In genomic region chr13:71864981-71865857, GRCh38 we compare ENCODE assay signal across 7 cellular contexts. TPM values are rescaled to one million over a fixed set of nuclear protein-coding genes. Genes with fewer than 3 reads are reported as not detected.
DNase-seq lines count a peak whose midpoint lies in the region; ATAC-seq and TF ChIP-seq lines count a peak whose summit lies in the region.

No MANE protein-coding gene starts in this region.

- H4K20me1 ChIP-seq in GM23338 (replicated peaks; ENCODE audit: insufficient read depth) = no peaks in the 10 kb centered on the region

- H3K27ac Mint-ChIP-seq in GM23338 (no peak overlapping the region), T-helper 17 cell (no peak overlapping the region)
- H3K27ac Mint-ChIP-seq in dendritic cell treated with granulocyte-macrophage colony-stimulating factor and Interleukin-4, amounts not matched to agents 40 ng/mL and 50 ng/mL, for 4 days = peak overlapping the region; percentile 58

- H3K4me3 ChIP-seq in GM23338 = peak overlapping the region; percentile 72
- H3K4me3 ChIP-seq in lower lobe of right lung = peak overlapping the region; percentile 78
- H3K4me3 ChIP-seq in transverse colon = peak overlapping the region; percentile 60 to 77 (median 68)

- no peaks in the 10 kb centered on the region for H3K9me3 ChIP-seq in lower lobe of right lung
- H3K9me3 ChIP-seq in transverse colon = no peaks in the 10 kb centered on the region
- peaks cover 3% of the 10 kb centered on the region for H3K9me3 ChIP-seq in T-helper 17 cell (ENCODE audit: control insufficient read depth, low read length, poor library complexity, severe bottlenecking)

- peak overlapping the region; percentile 78 for H2AFZ ChIP-seq in GM23338

- no peaks in the 10 kb centered on the region for H3K36me3 Mint-ChIP-seq in GM23338 (ENCODE audit: low read depth)
- H3K36me3 Mint-ChIP-seq in dendritic cell treated with granulocyte-macrophage colony-stimulating factor and Interleukin-4, amounts not matched to agents 40 ng/mL and 50 ng/mL, for 4 days (ENCODE audit: low read depth) = peaks cover 33% of the 10 kb centered on the region
- H3K36me3 Mint-ChIP-seq in T-helper 17 cell (ENCODE audit: low read depth) = peaks cover 5% of the 10 kb centered on the region

- WGBS in transverse colon (ENCODE audit: low coverage in 1 of 2), 2 donors = 10 to 12% methylated on average over 5 to 56 of the region's 86 CpGs

- in situ Hi-C loops in transverse colon (cut with MboI; ENCODE audit: low pct_ligation_motif_present in 1 of 4, low pct_unique_long_range_greater_than_20kb in 1 of 4, low sequenced_read_pairs in 3 of 4) = no loop called here

- no peaks in the 10 kb centered on the region for H3K79me2 ChIP-seq in GM23338 (replicated peaks; ENCODE audit: insufficient read depth)

- H3K27ac ChIP-seq in GM23338 (ENCODE audit: low read depth) (no peak overlapping the region), lower lobe of right lung (peak overlapping the region; percentile 85), transverse colon (peak overlapping the region; percentile 81 to 86 (median 84))

- H3K4me3 Mint-ChIP-seq in GM23338 (peak overlapping the region; percentile 96), T-helper 17 cell (no peak overlapping the region)
- peak overlapping the region; percentile 95 for H3K4me3 Mint-ChIP-seq in dendritic cell treated with granulocyte-macrophage colony-stimulating factor and Interleukin-4, amounts not matched to agents 40 ng/mL and 50 ng/mL, for 4 days

- no peaks in the 10 kb centered on the region for H3K9me2 ChIP-seq in GM23338 (ENCODE audit: insufficient read depth)

- TF ChIP-seq EP300 in transverse colon (IDR thresholded peaks at IDR 0.05; ENCODE audit: low read depth) = no peak

- no peaks in the 10 kb centered on the region for H3K36me3 ChIP-seq in GM23338 (ENCODE audit: insufficient read depth)
- H3K36me3 ChIP-seq in lower lobe of right lung = no peaks in the 10 kb centered on the region
- H3K36me3 ChIP-seq in transverse colon = no peaks in the 10 kb centered on the region

- H3K4me1 ChIP-seq in GM23338 (ENCODE audit: insufficient read depth) = peaks cover 31% of the 10 kb centered on the region
- peaks cover 19% of the 10 kb centered on the region for H3K4me1 ChIP-seq in lower lobe of right lung
- peaks cover 0 to 17% (median 8%) of the 10 kb centered on the region in 4 donors for H3K4me1 ChIP-seq in transverse colon

- H3K27me3 Mint-ChIP-seq in GM23338 (ENCODE audit: insufficient read depth, low read depth, poor library complexity) = peaks cover 60% of the 10 kb centered on the region
- peaks cover 42% of the 10 kb centered on the region for H3K27me3 Mint-ChIP-seq in dendritic cell treated with granulocyte-macrophage colony-stimulating factor and Interleukin-4, amounts not matched to agents 40 ng/mL and 50 ng/mL, for 4 days
- peaks cover 38% of the 10 kb centered on the region for H3K27me3 Mint-ChIP-seq in T-helper 17 cell

- peak; percentile 53 for ATAC-seq in GM23338
- ATAC-seq in lower lobe of right lung = peak; percentile 46 to 48
- ATAC-seq in T-helper 17 cell = no peak

- peak; percentile 62 for DNase-seq in GM23338 (ENCODE audit: low spot score)
- peak; percentile 91 for DNase-seq in NCI-H82 (lab: John Stamatoyannopoulos, UW)
- DNase-seq in lower lobe of right lung = peak; percentile 65
- peak; percentile 21 for DNase-seq in transverse colon
- DNase-seq in T-helper 17 cell = no peak
- no peak for DNase-seq in NCI-H1105 treated with DMSO at 0.1 percent for 48 hours (lab: John Stamatoyannopoulos, UW)

- no peak for TF ChIP-seq POLR2A in transverse colon (IDR thresholded peaks at IDR 0.05)

- intact Hi-C loops in dendritic cell treated with granulocyte-macrophage colony-stimulating factor and Interleukin-4, amounts not matched to agents 40 ng/mL and 50 ng/mL, for 4 days (cut with micrococcal nuclease) = no loop called here
- intact Hi-C loops in lower lobe of right lung (cut with DNase I) (no loop called here), transverse colon (cut with DNase I; ENCODE audit: low total_unique reads) (no loop called here)

- peak overlapping the region; percentile 86 for H3K4me2 ChIP-seq in GM23338

- TF ChIP-seq CTCF in GM23338 (conservative IDR thresholded peaks at IDR 0.05; ENCODE audit: low read depth in 2 of 2) = no peak
- TF ChIP-seq CTCF in lower lobe of right lung (IDR thresholded peaks at IDR 0.05) = no peak
- no peak for TF ChIP-seq CTCF in transverse colon (IDR thresholded peaks at IDR 0.05)

- H3K4me1 Mint-ChIP-seq in GM23338 = peaks cover 23% of the 10 kb centered on the region
- H3K4me1 Mint-ChIP-seq in dendritic cell treated with granulocyte-macrophage colony-stimulating factor and Interleukin-4, amounts not matched to agents 40 ng/mL and 50 ng/mL, for 4 days (ENCODE audit: low read depth) = peaks cover 35% of the 10 kb centered on the region
- peaks cover 6% of the 10 kb centered on the region for H3K4me1 Mint-ChIP-seq in T-helper 17 cell

- 0 out of 3 replicates have a peak, but pooled peaks cover 2% of the 10 kb centered on the region for H3K9me3 Mint-ChIP-seq in GM23338
- H3K9me3 Mint-ChIP-seq in dendritic cell treated with granulocyte-macrophage colony-stimulating factor and Interleukin-4, amounts not matched to agents 40 ng/mL and 50 ng/mL, for 4 days = no peaks in the 10 kb centered on the region

- H3K27me3 ChIP-seq in GM23338 (ENCODE audit: insufficient read depth) (peaks cover 87% of the 10 kb centered on the region), lower lobe of right lung (ENCODE audit: low read depth) (peaks cover 15% of the 10 kb centered on the region), transverse colon (peaks cover 21% of the 10 kb centered on the region)

- peaks cover 5% of the 10 kb centered on the region; the same call in 1 of the 2 replicates for H3F3A ChIP-seq in GM23338 (replicated peaks; ENCODE audit: low read depth)

TF ChIP-seq in GM23338, 12 proteins besides CTCF, POLR2A, EP300 and RAD21 (continues in another document):
- TF ChIP-seq REST (IDR thresholded peaks at IDR 0.05; ENCODE audit: unreplicated experiment) (no peak), POLR2AphosphoS5 (IDR thresholded peaks at IDR 0.05; ENCODE audit: low read depth) (no peak), EZH2 (IDR thresholded peaks at IDR 0.05; ENCODE audit: low read depth, unreplicated experiment) (peak; percentile 67), JUNB (IDR thresholded peaks at IDR 0.05; ENCODE audit: unreplicated experiment) (no peak), EZH2phosphoT487 (IDR thresholded peaks at IDR 0.05; ENCODE audit: unreplicated experiment) (peak; percentile 36), NANOG (IDR thresholded peaks at IDR 0.05; ENCODE audit: borderline replicate concordance) (no peak)

RNA-seq across cellular contexts. Expression of gene DACH1, which starts 1.8 kb away (rescaled TPM):
- 0.39 and 0.45 TPM in 2 replicates for total RNA-seq in GM23338 (2014; rRNA removed; shearing (Covaris generic))
- polyA plus RNA-seq in GM23338 (2016; fragmentation: Nextera tagmentation; extraction: Ambion mirVana) = 0.17 and 0.57 TPM in 2 replicates
- total RNA-seq in lower lobe of right lung (8.1 TPM), transverse colon (10 to 100 TPM in 1 of 4 donors, 1 to 10 TPM in 3; 1.5 to 17.3 (median 3.3) TPM), T-helper 17 cell (under 1 TPM in 1 of 2 donors, not detected in 1; 0.13 TPM)

Comparison
In these comparisons a context has a peak if more than half of its experiments do, and no peak if none do; other contexts are left out.
1. DNase-seq: peak in GM23338 (single experiment), NCI-H82 (single experiment), lower lobe of right lung (single experiment) and transverse colon (single experiment); none in T-helper 17 cell (0 of 3) and NCI-H1105 treated with DMSO at 0.1 percent for 48 hours (single experiment).
2. Peak in every context shown above with its lines, with median percentiles within 50 percentile points of each other: H3K4me3 ChIP-seq.